2 cellular contexts compared by ENCODE assay signal in the genomic region with DNA sequence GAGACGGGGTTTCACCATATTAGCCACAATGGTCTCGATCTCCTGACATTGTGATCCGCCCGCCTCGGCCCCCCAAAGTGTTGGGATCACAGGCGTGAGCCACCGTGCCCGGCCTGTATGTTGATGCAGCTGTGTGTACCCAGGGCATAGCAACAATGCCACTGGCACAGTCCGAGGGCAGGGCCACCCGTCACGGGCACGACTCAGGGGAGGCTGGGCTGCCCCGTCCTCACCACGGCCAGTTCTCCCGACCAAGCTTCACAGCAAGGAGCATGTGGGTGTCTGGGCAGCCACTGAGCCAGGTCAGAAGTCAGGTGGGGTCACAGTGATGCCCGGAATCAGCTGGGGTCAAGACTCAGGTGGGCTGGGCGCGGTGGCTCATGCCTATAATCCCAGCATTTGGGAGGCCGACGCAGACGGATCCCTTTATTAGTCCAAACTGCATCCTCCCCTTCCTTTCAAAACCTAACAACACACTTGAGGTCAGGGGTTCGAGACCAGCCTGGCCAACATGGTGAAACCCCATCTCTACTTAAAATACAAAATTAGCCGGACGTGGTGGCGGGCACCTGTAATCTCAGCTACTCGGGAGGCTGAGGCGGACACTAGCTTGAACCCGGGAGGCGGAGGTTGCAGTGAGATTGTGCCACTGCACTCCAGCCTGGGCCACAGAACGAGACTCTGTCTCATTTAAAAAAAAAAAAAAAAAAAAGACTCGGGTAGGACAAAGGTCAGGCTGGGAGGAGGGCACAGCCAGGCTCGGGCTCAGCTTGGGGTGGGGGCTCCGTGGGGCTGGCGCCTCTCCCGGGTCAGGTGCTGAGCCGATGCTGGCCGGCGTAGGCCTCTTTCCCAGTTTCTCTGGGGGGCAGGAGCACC.
TF ChIP-seq lines count a peak whose summit lies in the region.

No MANE protein-coding gene starts in this region.

TF ChIP-seq in SK-N-SH, 30 proteins besides CTCF, POLR2A, EP300 and RAD21:
- TF ChIP-seq GABPA (IDR thresholded peaks at IDR 0.05; ENCODE audit: low read depth) (no peak), EZH2phosphoT487 (IDR thresholded peaks at IDR 0.05; ENCODE audit: borderline replicate concordance, low read depth) (no peak), YY1 (IDR thresholded peaks at IDR 0.05; ENCODE audit: low read depth) (no peak), POLR2AphosphoS5 (IDR thresholded peaks at IDR 0.05; ENCODE audit: low read depth, low read length) (no peak), TCF12 (IDR thresholded peaks at IDR 0.05) (no peak), MEF2A (IDR thresholded peaks at IDR 0.05; ENCODE audit: borderline replicate concordance, low read depth) (no peak), IRF3 (IDR thresholded peaks at IDR 0.05; ENCODE audit: low read depth, low read length) (no peak), RFX5 (IDR thresholded peaks at IDR 0.05; ENCODE audit: low read length) (no peak), FOXJ3 (CRISPR knock-in tag; IDR thresholded peaks at IDR 0.05) (no peak), SIN3A (IDR thresholded peaks at IDR 0.05; ENCODE audit: borderline replicate concordance, low read depth, low read length) (no peak)
- TF ChIP-seq, protein P1, sequence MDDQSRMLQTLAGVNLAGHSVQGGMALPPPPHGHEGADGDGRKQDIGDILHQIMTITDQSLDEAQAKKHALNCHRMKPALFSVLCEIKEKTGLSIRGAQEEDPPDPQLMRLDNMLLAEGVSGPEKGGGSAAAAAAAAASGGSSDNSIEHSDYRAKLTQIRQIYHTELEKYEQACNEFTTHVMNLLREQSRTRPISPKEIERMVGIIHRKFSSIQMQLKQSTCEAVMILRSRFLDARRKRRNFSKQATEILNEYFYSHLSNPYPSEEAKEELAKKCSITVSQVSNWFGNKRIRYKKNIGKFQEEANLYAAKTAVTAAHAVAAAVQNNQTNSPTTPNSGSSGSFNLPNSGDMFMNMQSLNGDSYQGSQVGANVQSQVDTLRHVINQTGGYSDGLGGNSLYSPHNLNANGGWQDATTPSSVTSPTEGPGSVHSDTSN (IDR thresholded peaks at IDR 0.05), result no peak
- TF ChIP-seq, protein P2, sequence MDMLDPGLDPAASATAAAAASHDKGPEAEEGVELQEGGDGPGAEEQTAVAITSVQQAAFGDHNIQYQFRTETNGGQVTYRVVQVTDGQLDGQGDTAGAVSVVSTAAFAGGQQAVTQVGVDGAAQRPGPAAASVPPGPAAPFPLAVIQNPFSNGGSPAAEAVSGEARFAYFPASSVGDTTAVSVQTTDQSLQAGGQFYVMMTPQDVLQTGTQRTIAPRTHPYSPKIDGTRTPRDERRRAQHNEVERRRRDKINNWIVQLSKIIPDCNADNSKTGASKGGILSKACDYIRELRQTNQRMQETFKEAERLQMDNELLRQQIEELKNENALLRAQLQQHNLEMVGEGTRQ (IDR thresholded peaks at IDR 0.05; ENCODE audit: borderline replicate concordance, low read depth, low read length), result no peak
- TF ChIP-seq, protein P3, sequence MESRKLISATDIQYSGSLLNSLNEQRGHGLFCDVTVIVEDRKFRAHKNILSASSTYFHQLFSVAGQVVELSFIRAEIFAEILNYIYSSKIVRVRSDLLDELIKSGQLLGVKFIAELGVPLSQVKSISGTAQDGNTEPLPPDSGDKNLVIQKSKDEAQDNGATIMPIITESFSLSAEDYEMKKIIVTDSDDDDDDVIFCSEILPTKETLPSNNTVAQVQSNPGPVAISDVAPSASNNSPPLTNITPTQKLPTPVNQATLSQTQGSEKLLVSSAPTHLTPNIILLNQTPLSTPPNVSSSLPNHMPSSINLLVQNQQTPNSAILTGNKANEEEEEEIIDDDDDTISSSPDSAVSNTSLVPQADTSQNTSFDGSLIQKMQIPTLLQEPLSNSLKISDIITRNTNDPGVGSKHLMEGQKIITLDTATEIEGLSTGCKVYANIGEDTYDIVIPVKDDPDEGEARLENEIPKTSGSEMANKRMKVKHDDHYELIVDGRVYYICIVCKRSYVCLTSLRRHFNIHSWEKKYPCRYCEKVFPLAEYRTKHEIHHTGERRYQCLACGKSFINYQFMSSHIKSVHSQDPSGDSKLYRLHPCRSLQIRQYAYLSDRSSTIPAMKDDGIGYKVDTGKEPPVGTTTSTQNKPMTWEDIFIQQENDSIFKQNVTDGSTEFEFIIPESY (IDR thresholded peaks at IDR 0.05; ENCODE audit: borderline replicate concordance, low read depth), result no peak
TF ChIP-seq in SK-N-SH: peak in this region for 0.

TF ChIP-seq in SK-N-SH treated with all-trans-retinoic acid at 6 μM for 48 hours, 23 proteins besides CTCF, POLR2A, EP300 and RAD21:
- TF ChIP-seq ZFP3 (CRISPR knock-in tag; IDR thresholded peaks at IDR 0.05) (no peak), BACH2 (CRISPR knock-in tag; IDR thresholded peaks at IDR 0.05; ENCODE audit: borderline replicate concordance) (no peak), POU6F1 (CRISPR knock-in tag; IDR thresholded peaks at IDR 0.05; ENCODE audit: borderline replicate concordance, low read depth) (no peak), TOX (CRISPR knock-in tag; IDR thresholded peaks at IDR 0.05; ENCODE audit: borderline replicate concordance) (no peak)
